In genomic region chr7:44100458-44101303, GRCh38 we compare ENCODE assay signal across 10 cellular contexts. TPM values are rescaled to one million over a fixed set of nuclear protein-coding genes. Genes with fewer than 3 reads are reported as not detected.
A peak's percentile ranks its signal among the peaks of the same experiment; 100 is the strongest.
DNase-seq lines count a peak whose midpoint lies in the region; ATAC-seq and TF ChIP-seq lines count a peak whose summit lies in the region.
"Had no signal": no experiment of that assay in that cellular context is flagged by ENCODE, and none has a peak within 500 bp of the region (broad histone marks: within the 10 kb centered on the region; RNA-seq: fewer than 3 reads in every experiment).

No MANE protein-coding gene starts in this region.

- H3K9me3 ChIP-seq in heart right ventricle (no peaks in the 10 kb centered on the region), smooth muscle cell (replicated peaks; ENCODE audit: low read depth) (no peaks in the 10 kb centered on the region)

- ATAC-seq in heart right ventricle (peak in 4 of 8 donors; percentile 10 to 20 (median 14)), HG03521 (IDR thresholded peaks at IDR 0.05; ENCODE audit: unreplicated experiment) (no peak)
- ATAC-seq in activated T-helper 17 cell treated with anti-CD3 and anti-CD28 coated beads, Interleukin-2, amount 50 U/mL, for 72 hours (replicated peaks): no peak

- H2AFZ ChIP-seq in smooth muscle cell (ENCODE audit: low read depth): peak overlapping the region; percentile 28

- peaks cover 0 to 23% (median 0%) of the 10 kb centered on the region in 7 donors for H3K27me3 ChIP-seq in heart right ventricle
- no peaks in the 10 kb centered on the region for H3K27me3 ChIP-seq in smooth muscle cell (ENCODE audit: low read depth)

- no peaks in the 10 kb centered on the region for H3K9me3 Mint-ChIP-seq in activated T-helper 17 cell treated with anti-CD3 and anti-CD28 coated beads, Interleukin-2, amount 50 U/mL, for 72 hours
- H3K9me3 Mint-ChIP-seq: T-helper 2 cell treated with Interferon-gamma antibody and Interleukin-4, amounts not matched to agents 5 μg/mL and 100 μg/mL, for 36 hours had no signal

- peaks cover 11% of the 10 kb centered on the region for H3K27me3 Mint-ChIP-seq in activated T-helper 17 cell treated with anti-CD3 and anti-CD28 coated beads, Interleukin-2, amount 50 U/mL, for 72 hours

- H3K4me1 ChIP-seq in heart right ventricle: peaks cover 3 to 62% (median 18%) of the 10 kb centered on the region in 9 donors
- H3K4me1 ChIP-seq in smooth muscle cell (ENCODE audit: low read depth): no peaks in the 10 kb centered on the region

- H3K27ac ChIP-seq in heart right ventricle (peak overlapping the region in 9 of 10 donors; percentile 54 to 91 (median 74)), smooth muscle cell (ENCODE audit: low read depth) (peak overlapping the region; percentile 88)

- no peak overlapping the region for H3K27ac Mint-ChIP-seq in activated T-helper 17 cell treated with anti-CD3 and anti-CD28 coated beads, Interleukin-2, amount 50 U/mL, for 72 hours
- H3K27ac Mint-ChIP-seq: T-helper 2 cell treated with Interferon-gamma antibody and Interleukin-4, amounts not matched to agents 5 μg/mL and 100 μg/mL, for 36 hours had no signal

- H3K36me3 ChIP-seq in heart right ventricle: no peaks in the 10 kb centered on the region
- no peaks in the 10 kb centered on the region for H3K36me3 ChIP-seq in smooth muscle cell (ENCODE audit: low read depth)

- no peaks in the 10 kb centered on the region for H3K36me3 Mint-ChIP-seq in activated T-helper 17 cell treated with anti-CD3 and anti-CD28 coated beads, Interleukin-2, amount 50 U/mL, for 72 hours (ENCODE audit: low read depth)

- H3F3A ChIP-seq in smooth muscle cell (ENCODE audit: low read depth): peaks cover 22% of the 10 kb centered on the region

- intact Hi-C loops in heart right ventricle (cut with DNase I): no loop called here

- peak overlapping the region; percentile 9 for H3K4me2 ChIP-seq in smooth muscle cell

- peak; percentile 24 for DNase-seq in ELF-1 (ENCODE audit: low read depth, low spot score)
- DNase-seq in T1000 (lab: John Stamatoyannopoulos, UW): peak; percentile 35
- no peak for DNase-seq in heart right ventricle
- DNase-seq in smooth muscle cell (lab: John Stamatoyannopoulos, UW; ENCODE audit: unreplicated experiment): peak; percentile 29
- DNase-seq in activated CD8-positive, alpha-beta memory T cell treated with anti-CD3 and anti-CD28 coated beads, Interleukin-2, amount 50 U/mL, for 48 hours: no peak
- no peak for DNase-seq in iPS-NIHi11 (ENCODE audit: low spot score)

- H3K9ac ChIP-seq in smooth muscle cell (ENCODE audit: low read depth): peak overlapping the region; percentile 68

- TF ChIP-seq CTCF in heart right ventricle (IDR thresholded peaks at IDR 0.05) (no peak), smooth muscle cell (IDR thresholded peaks at IDR 0.05; ENCODE audit: borderline replicate concordance, insufficient read depth, poor library complexity, severe bottlenecking) (no peak)

- peaks cover 13% of the 10 kb centered on the region for H3K79me2 ChIP-seq in smooth muscle cell (ENCODE audit: low read depth)

- H3K4me1 Mint-ChIP-seq in activated T-helper 17 cell treated with anti-CD3 and anti-CD28 coated beads, Interleukin-2, amount 50 U/mL, for 72 hours: peaks cover 6% of the 10 kb centered on the region

- H4K20me1 ChIP-seq in smooth muscle cell (ENCODE audit: low read depth): peaks cover 3% of the 10 kb centered on the region

- 52 to 67% methylated on average over 10 of the region's 10 CpGs for WGBS in heart right ventricle, 2 donors
- 35% methylated on average over 10 of the region's 10 CpGs for WGBS in smooth muscle cell (ENCODE audit: low lambda C conversion rate)

- H3K4me3 ChIP-seq in heart right ventricle (no peak overlapping the region), smooth muscle cell (no peak overlapping the region)

- no peak overlapping the region for H3K4me3 Mint-ChIP-seq in activated T-helper 17 cell treated with anti-CD3 and anti-CD28 coated beads, Interleukin-2, amount 50 U/mL, for 72 hours
- H3K4me3 Mint-ChIP-seq: T-helper 2 cell treated with Interferon-gamma antibody and Interleukin-4, amounts not matched to agents 5 μg/mL and 100 μg/mL, for 36 hours had no signal

RNA-seq across cellular contexts. Expression of gene AEBP1, which starts 3.5 kb away (rescaled TPM):
- total RNA-seq in heart right ventricle: 10 to 100 TPM; 14.1 to 31.3 (median 21.6) TPM
- polyA plus RNA-seq in heart right ventricle: 10 to 100 TPM; 18.0 to 33.7 TPM
- 36.6 and 39.7 TPM in 2 replicates for total RNA-seq in smooth muscle cell
- 141 and 163 TPM in 2 replicates for polyA plus RNA-seq in smooth muscle cell
- total RNA-seq in activated T-helper 17 cell treated with anti-CD3 and anti-CD28 coated beads, Interleukin-2, amount 50 U/mL, for 72 hours: 1 to 10 TPM; 1.2 to 5.3 TPM

RNA-seq across cellular contexts. Expression of gene POLM, which starts 18.4 kb away (rescaled TPM):
- total RNA-seq in heart right ventricle: 10 to 100 TPM; 10.9 to 28.4 (median 13.5) TPM
- 10 to 100 TPM in 1 of 2 donors, 1 to 10 TPM in 1; 6.7 to 22.8 TPM for polyA plus RNA-seq in heart right ventricle
- total RNA-seq in smooth muscle cell: 4.9 and 5.2 TPM in 2 replicates
- polyA plus RNA-seq in smooth muscle cell: 9.9 and 10.2 TPM in 2 replicates
- total RNA-seq in activated T-helper 17 cell treated with anti-CD3 and anti-CD28 coated beads, Interleukin-2, amount 50 U/mL, for 72 hours: 10 to 100 TPM; 27.8 to 33.9 TPM

RNA-seq across cellular contexts. Expression of gene POLD2, which starts 22.7 kb away (rescaled TPM):
- total RNA-seq in heart right ventricle (10 to 100 TPM; 64.4 to 92.0 (median 76.8) TPM), smooth muscle cell (45.5 and 49.1 TPM in 2 replicates)
- polyA plus RNA-seq in heart right ventricle (100 to 1,000 TPM in 1 of 2 donors, 10 to 100 TPM in 1; 89.3 to 150 TPM), smooth muscle cell (133 and 151 TPM in 2 replicates)
- 100 to 1,000 TPM; 114 to 181 TPM for total RNA-seq in activated T-helper 17 cell treated with anti-CD3 and anti-CD28 coated beads, Interleukin-2, amount 50 U/mL, for 72 hours

RNA-seq across cellular contexts. Expression of gene PGAM2, which starts 35.3 kb away (rescaled TPM):
- total RNA-seq in heart right ventricle (1,000 to 10,000 TPM in 2 of 10 donors, 100 to 1,000 TPM in 8; 375 to 1,148 (median 557) TPM), smooth muscle cell (0.54 TPM in 1 of 2 replicates, not detected in the other)
- polyA plus RNA-seq in heart right ventricle (1,000 to 10,000 TPM in 1 of 2 donors, 100 to 1,000 TPM in 1; 367 to 2,327 TPM), smooth muscle cell (not detected in 2 replicates)
- 1 to 10 TPM in 1 of 2 donors, not detected in 1; 2.4 TPM for total RNA-seq in activated T-helper 17 cell treated with anti-CD3 and anti-CD28 coated beads, Interleukin-2, amount 50 U/mL, for 72 hours

RNA-seq across cellular contexts. Expression of gene MYL7, which starts 40.5 kb away (rescaled TPM):
- 1,000 to 10,000 TPM in 7 of 10 donors, 100 to 1,000 TPM in 3; 146 to 6,323 (median 1,764) TPM for total RNA-seq in heart right ventricle
- 1,000 to 10,000 TPM; 1,475 to 2,069 TPM for polyA plus RNA-seq in heart right ventricle
- total RNA-seq in smooth muscle cell: 39.0 and 95.1 TPM in 2 replicates
- polyA plus RNA-seq in smooth muscle cell: 35.8 and 77.7 TPM in 2 replicates
- not detected for total RNA-seq in activated T-helper 17 cell treated with anti-CD3 and anti-CD28 coated beads, Interleukin-2, amount 50 U/mL, for 72 hours
- total RNA-seq: mononuclear cell had no signal

Comparison
In these comparisons a context has a peak if more than half of its experiments do, and no peak if none do; other contexts are left out.
1. DNase-seq: peak in ELF-1 (single experiment), T1000 (single experiment) and smooth muscle cell (single experiment); none in heart right ventricle (0 of 2), activated CD8-positive, alpha-beta memory T cell treated with anti-CD3 and anti-CD28 coated beads, Interleukin-2, amount 50 U/mL, for 48 hours (single experiment) and iPS-NIHi11 (single experiment).